8 cellular contexts compared by ENCODE assay signal in genomic region chr10:27745719-27746363, GRCh38. TPM values are rescaled to one million over a fixed set of nuclear protein-coding genes. Genes with fewer than 3 reads are reported as not detected.
DNase-seq lines count a peak whose midpoint lies in the region; ATAC-seq and TF ChIP-seq lines count a peak whose summit lies in the region.

TSS of gene MKX (minus strand) at chr10:27745819. CDS start at chr10:27743415, 2,404 bp downstream.

- H3K27ac ChIP-seq in fibroblast of lung (ENCODE audit: insufficient read depth, low read length) = no peak within 1 kb of the TSS
- no peak within 1 kb of the TSS for H3K27ac ChIP-seq in neuronal stem cell (replicated peaks; ENCODE audit: low read length)

- no peaks in the 10 kb centered on the region for H4K20me1 ChIP-seq in fibroblast of lung (ENCODE audit: control insufficient read depth, extremely low read depth, insufficient read depth, low read length)

- peaks cover 68% of the 10 kb centered on the region for H3K27me3 Mint-ChIP-seq in activated CD4-positive, alpha-beta memory T cell treated with anti-CD3 and anti-CD28 coated beads, Interleukin-2, amount 10 ng/mL, durations not matched to agents 7 days and 5 days

- POLR2A ChIA-PET in activated CD4-positive, alpha-beta memory T cell treated with anti-CD3 and anti-CD28 coated beads, Interleukin-2, amount 10 ng/mL, durations not matched to agents 7 days and 5 days (lab: Charles Lee) = no interaction called here

- no peaks in the 10 kb centered on the region for H3K4me1 ChIP-seq in fibroblast of lung (ENCODE audit: control insufficient read depth, extremely low read depth, insufficient read depth, low read length)
- peaks cover 17 to 18% of the 10 kb centered on the region in 2 donors for H3K4me1 ChIP-seq in neuronal stem cell (ENCODE audit: control insufficient read depth in 2 of 2, insufficient read depth in 1 of 2, low read depth in 1 of 2, low read length in 2 of 2)

- H3K36me3 ChIP-seq in fibroblast of lung (ENCODE audit: control insufficient read depth, insufficient read depth, low read length) = no peaks in the 10 kb centered on the region
- no peaks in the 10 kb centered on the region for H3K36me3 ChIP-seq in neuronal stem cell (replicated peaks in 1 of 2; ENCODE audit: control insufficient read depth in 2 of 2, insufficient read depth in 2 of 2, low read length in 2 of 2)

- DNase-seq in NCI-H82 (lab: John Stamatoyannopoulos, UW) (peak; percentile 58), NCI-H82 treated with DMSO at 0.1 percent for 48 hours (lab: John Stamatoyannopoulos, UW; ENCODE audit: unreplicated experiment) (no peak), fibroblast of lung (ENCODE audit: low read depth in 2 of 2) (peak; percentile 56 to 65), neuronal stem cell (ENCODE audit: low spot score) (peak; percentile 84), HPDE6-E6E7 (ENCODE audit: extremely low spot score) (no peak)
- DNase-seq in activated CD4-positive, alpha-beta memory T cell treated with anti-CD3 and anti-CD28 coated beads, Interleukin-2, amount 10 ng/mL, durations not matched to agents 7 days and 5 days = peak; percentile 18
- DNase-seq in NK-92 treated with Interleukin-12 subunit alpha and Interleukin-12 subunit beta, amount 100 ng/mL, for 24 hours (lab: John Stamatoyannopoulos, UW) = no peak

- H2BK12ac ChIP-seq in neuronal stem cell (ENCODE audit: low read length) = peak within 1 kb of the TSS; percentile 63

- H3K36me3 Mint-ChIP-seq in activated CD4-positive, alpha-beta memory T cell treated with anti-CD3 and anti-CD28 coated beads, Interleukin-2, amount 10 ng/mL, durations not matched to agents 7 days and 5 days (ENCODE audit: low read depth) = no peaks in the 10 kb centered on the region

- TF ChIP-seq CTCF in fibroblast of lung (conservative IDR thresholded peaks at IDR 0.05 in 1 of 2, IDR thresholded peaks at IDR 0.05 in 1 of 2; ENCODE audit: low read depth in 1 of 2, low read length in 2 of 2) = no peak

- H3K9me3 ChIP-seq in fibroblast of lung (ENCODE audit: control insufficient read depth, insufficient read depth, low read depth, low read length) (no peaks in the 10 kb centered on the region), neuronal stem cell (replicated peaks in 1 of 2; ENCODE audit: control insufficient read depth in 2 of 2, insufficient read depth in 1 of 2, low read depth in 1 of 2, low read length in 2 of 2) (peaks cover 0 to 6% of the 10 kb centered on the region in 2 donors)

- H3K4me2 ChIP-seq in fibroblast of lung (ENCODE audit: extremely low read depth, insufficient read depth, low read length) (peak within 1 kb of the TSS; percentile 64), neuronal stem cell (ENCODE audit: insufficient read depth, low read length, poor library complexity, severe bottlenecking) (peak within 1 kb of the TSS; percentile 86)

- H3K79me1 ChIP-seq in neuronal stem cell (ENCODE audit: low read depth, low read length) = no peaks in the 10 kb centered on the region

- peak within 1 kb of the TSS; percentile 75 for H3K23ac ChIP-seq in neuronal stem cell (ENCODE audit: low read depth, low read length, poor library complexity)

- H2BK120ac ChIP-seq in neuronal stem cell (ENCODE audit: low read depth, low read length) = no peak within 1 kb of the TSS

- H3K18ac ChIP-seq in neuronal stem cell (ENCODE audit: low read length) = peak within 1 kb of the TSS; percentile 91

- H3K14ac ChIP-seq in neuronal stem cell (ENCODE audit: low read length) = peak within 1 kb of the TSS; percentile 87

- H4K91ac ChIP-seq in neuronal stem cell (ENCODE audit: low read depth, low read length, poor library complexity) = no peak within 1 kb of the TSS

- H3K4me3 ChIP-seq in fibroblast of lung (replicated peaks in 1 of 4; ENCODE audit: control extremely low read depth in 1 of 4, insufficient read depth in 1 of 4, low read depth in 3 of 4, low read length in 4 of 4) (peak within 1 kb of the TSS in 2 of 4 experiments; percentile 38 to 61), neuronal stem cell (ENCODE audit: low read length in 2 of 2) (peak within 1 kb of the TSS; percentile 40 to 76)

- H3K27me3 ChIP-seq in fibroblast of lung (ENCODE audit: control insufficient read depth, insufficient read depth, low read length) (peaks cover 51% of the 10 kb centered on the region), neuronal stem cell (ENCODE audit: control insufficient read depth in 3 of 3, insufficient read depth in 3 of 3, low read depth in 1 of 3, low read length in 3 of 3) (peaks cover 42 to 95% (median 70%) of the 10 kb centered on the region in 3 experiments)

- CTCF ChIA-PET in activated CD4-positive, alpha-beta memory T cell treated with anti-CD3 and anti-CD28 coated beads, Interleukin-2, amount 10 ng/mL, durations not matched to agents 7 days and 5 days (lab: Charles Lee) = no interaction called here

- no CpG with 5 or more reads among the region's 72 CpGs for WGBS in neuronal stem cell (ENCODE audit: extremely low coverage in 2 of 2, insufficient read length in 2 of 2, insufficient replicate concordance in 1 of 2), 2 donors

- H3K9ac ChIP-seq in fibroblast of lung (ENCODE audit: insufficient read depth, low read length) (no peak within 1 kb of the TSS), neuronal stem cell (ENCODE audit: low read depth, low read length, poor library complexity) (peak within 1 kb of the TSS; percentile 30)

- peaks cover 40% of the 10 kb centered on the region for H3K4me1 Mint-ChIP-seq in activated CD4-positive, alpha-beta memory T cell treated with anti-CD3 and anti-CD28 coated beads, Interleukin-2, amount 10 ng/mL, durations not matched to agents 7 days and 5 days

- H4K8ac ChIP-seq in neuronal stem cell (ENCODE audit: low read depth, low read length) = peak within 1 kb of the TSS; percentile 76

- H2AK5ac ChIP-seq in neuronal stem cell (ENCODE audit: low read depth, low read length) = peak within 1 kb of the TSS; percentile 94

- H2BK15ac ChIP-seq in neuronal stem cell (ENCODE audit: low read length) = no peak within 1 kb of the TSS

- H3K9me3 Mint-ChIP-seq in activated CD4-positive, alpha-beta memory T cell treated with anti-CD3 and anti-CD28 coated beads, Interleukin-2, amount 10 ng/mL, durations not matched to agents 7 days and 5 days = no peaks in the 10 kb centered on the region

- peak within 1 kb of the TSS; percentile 17 for H3K4ac ChIP-seq in neuronal stem cell (ENCODE audit: low read length)

- H3K4me3 Mint-ChIP-seq in activated CD4-positive, alpha-beta memory T cell treated with anti-CD3 and anti-CD28 coated beads, Interleukin-2, amount 10 ng/mL, durations not matched to agents 7 days and 5 days = peak within 1 kb of the TSS; percentile 57

- no peaks in the 10 kb centered on the region for H3K79me2 ChIP-seq in fibroblast of lung (ENCODE audit: control insufficient read depth, insufficient read depth, low read length)

- H2AFZ ChIP-seq in fibroblast of lung (ENCODE audit: low read length) (no peak within 1 kb of the TSS), neuronal stem cell (ENCODE audit: low read length) (peak within 1 kb of the TSS; percentile 96)

- ATAC-seq in GM21717 (IDR thresholded peaks at IDR 0.05; ENCODE audit: unreplicated experiment) = no peak

- H2BK5ac ChIP-seq in neuronal stem cell (ENCODE audit: low read length) = peak within 1 kb of the TSS; percentile 13

- peak within 1 kb of the TSS; percentile 23 for H3K27ac Mint-ChIP-seq in activated CD4-positive, alpha-beta memory T cell treated with anti-CD3 and anti-CD28 coated beads, Interleukin-2, amount 10 ng/mL, durations not matched to agents 7 days and 5 days

RNA-seq across cellular contexts. Expression of gene MKX, which starts in this region (rescaled TPM):
- total RNA-seq in activated CD4-positive, alpha-beta memory T cell treated with anti-CD3 and anti-CD28 coated beads, Interleukin-2, amount 10 ng/mL, durations not matched to agents 7 days and 5 days = under 1 TPM in 1 of 2 experiments, not detected in 1; 0.23 TPM
- 2.8 and 15.0 TPM in 2 replicates for total RNA-seq in fibroblast of lung
- polyA plus RNA-seq in fibroblast of lung = 1.3 and 2.2 TPM in 2 replicates
- 1.2 and 1.5 TPM in 2 replicates for polyA plus RNA-seq in fibroblast of lung (2012)
- 0.26 TPM in 1 of 2 replicates, not detected in the other for polyA minus RNA-seq in fibroblast of lung (ENCODE audit: low replicate concordance)
- 0.03 TPM for polyA plus RNA-seq in neuronal stem cell (2013, experiment 1 of 2)
- polyA plus RNA-seq in neuronal stem cell (2013, experiment 2 of 2) = 0.03 TPM

Comparison
In these comparisons a context has a peak if more than half of its experiments do, and no peak if none do; other contexts are left out.
1. DNase-seq: peak in NCI-H82 (single experiment), fibroblast of lung (2 of 2) and neuronal stem cell (single experiment); none in NCI-H82 treated with DMSO at 0.1 percent for 48 hours (single experiment), NK-92 treated with Interleukin-12 subunit alpha and Interleukin-12 subunit beta, amount 100 ng/mL, for 24 hours (single experiment) and HPDE6-E6E7 (single experiment).
2. Peak in DNase-seq in activated CD4-positive, alpha-beta memory T cell treated with anti-CD3 and anti-CD28 coated beads, Interleukin-2, amount 10 ng/mL, durations not matched to agents 7 days and 5 days; RNA of the gene not detected or under 1 TPM.